1 cellular context compared by ENCODE assay signal in genomic region chr11:10725907-10726253, GRCh38.
TF ChIP-seq lines count a peak whose summit lies in the region.

No MANE protein-coding gene starts in this region.

TF ChIP-seq in HCT116, 20 proteins besides CTCF, POLR2A, EP300 and RAD21:
- TF ChIP-seq POLR2AphosphoS5 (IDR thresholded peaks at IDR 0.05; ENCODE audit: low read depth, low read length) (no peak), JUND (IDR thresholded peaks at IDR 0.05) (no peak), ATF3 (IDR thresholded peaks at IDR 0.05) (no peak), EGR1 (IDR thresholded peaks at IDR 0.05; ENCODE audit: low read depth) (no peak), TCF7L2 (IDR thresholded peaks at IDR 0.05; ENCODE audit: borderline replicate concordance, extremely low read depth, insufficient read depth, insufficient read length) (no peak), ELF1 (IDR thresholded peaks at IDR 0.05; ENCODE audit: borderline replicate concordance, low read depth) (no peak), REST (IDR thresholded peaks at IDR 0.05; ENCODE audit: low read depth) (no peak), EZH2phosphoT487 (IDR thresholded peaks at IDR 0.05; ENCODE audit: borderline replicate concordance) (no peak), YY1 (IDR thresholded peaks at IDR 0.05; ENCODE audit: extremely low read depth, insufficient replicate concordance, low read depth, low read length) (no peak), ZNF274 (IDR thresholded peaks at IDR 0.05; ENCODE audit: low read depth, low read length) (no peak), SIN3A (IDR thresholded peaks at IDR 0.05; ENCODE audit: low read depth) (no peak), ZFX (IDR thresholded peaks at IDR 0.05) (no peak), CBX3 (IDR thresholded peaks at IDR 0.05; ENCODE audit: low read depth) (no peak), FOSL1 (IDR thresholded peaks at IDR 0.05; ENCODE audit: low read depth) (no peak), MAX (IDR thresholded peaks at IDR 0.05) (no peak), EZH2 (IDR thresholded peaks at IDR 0.05) (no peak), ZBTB33 (IDR thresholded peaks at IDR 0.05; ENCODE audit: extremely low read depth, insufficient replicate concordance, low read length) (no peak), CEBPB (IDR thresholded peaks at IDR 0.05; ENCODE audit: low read depth) (no peak), SP1 (IDR thresholded peaks at IDR 0.05; ENCODE audit: low read depth) (no peak)
